ENCODE assay signal across 16 cellular contexts in the genomic region with DNA sequence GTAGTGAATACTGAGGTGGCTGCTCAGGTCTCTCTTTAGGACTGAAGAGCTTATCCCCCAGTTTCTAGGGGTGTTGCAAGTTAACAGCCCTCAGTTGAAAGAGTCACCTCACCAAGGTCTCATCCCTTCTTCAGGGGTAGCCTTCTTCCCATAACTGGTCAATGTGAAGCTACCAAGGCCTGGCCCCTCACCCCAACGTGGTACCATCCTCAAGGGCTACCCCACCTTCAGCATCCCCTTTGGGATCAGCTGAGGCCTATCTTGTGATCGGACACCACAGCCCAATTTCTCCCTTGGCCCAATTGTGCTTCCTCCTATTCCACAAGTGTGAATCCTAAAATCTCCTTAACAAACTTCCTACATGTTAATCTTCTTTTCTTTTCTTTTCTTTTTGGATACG.
DNase-seq lines count a peak whose midpoint lies in the region; ATAC-seq and TF ChIP-seq lines count a peak whose summit lies in the region.
"Had no signal": no experiment of that assay in that cellular context is flagged by ENCODE, and none has a peak within 500 bp of the region (broad histone marks: within the 10 kb centered on the region; RNA-seq: fewer than 3 reads in every experiment).

No MANE protein-coding gene starts in this region.

- H3K4me3 ChIP-seq in heart left ventricle (no peak overlapping the region), Panc1 (ENCODE audit: low read depth in 2 of 2, low read length in 2 of 2) (no peak overlapping the region), gastroesophageal sphincter (no peak overlapping the region), testis (no peak overlapping the region)
- H3K4me3 ChIP-seq: esophagus squamous epithelium had no signal

- H3K27me3 ChIP-seq in heart left ventricle (no peaks in the 10 kb centered on the region), Panc1 (ENCODE audit: control insufficient read depth, insufficient read depth, low read length) (no peaks in the 10 kb centered on the region), gastroesophageal sphincter (no peaks in the 10 kb centered on the region), testis (no peaks in the 10 kb centered on the region)
- H3K27me3 ChIP-seq: esophagus squamous epithelium had no signal

- H3K36me3 ChIP-seq in heart left ventricle (peaks cover 0 to 9% (median 0%) of the 10 kb centered on the region in 9 donors), Panc1 (ENCODE audit: control insufficient read depth, insufficient read depth, low read length) (no peaks in the 10 kb centered on the region), gastroesophageal sphincter (no peaks in the 10 kb centered on the region), testis (ENCODE audit: low read depth, missing control alignments) (no peaks in the 10 kb centered on the region)
- H3K36me3 ChIP-seq: esophagus squamous epithelium had no signal

- H3K27ac ChIP-seq in heart left ventricle (peak overlapping the region in 9 of 12 donors; percentile 2 to 64 (median 35)), Panc1 (ENCODE audit: low read length) (peak overlapping the region; percentile 25; the same call in 1 of the 2 replicates), gastroesophageal sphincter (peak overlapping the region in 2 of 4 donors; percentile 39 to 41), testis (peak overlapping the region; percentile 9 to 15)
- H3K27ac ChIP-seq: esophagus squamous epithelium had no signal

- CTCF ChIA-PET in Panc1 (lab: Charles Lee), result no interaction called here

- intact Hi-C loops in heart left ventricle (cut with DNase I) (loop anchor here in 5 of 10 donors (2.0 to 10.0 kb wide), 4 partner anchors 36 to 141 kb away; no protein-coding TSS in a partner anchor), Right ventricle myocardium superior (cut with DNase I) (loop anchor here (5.0 kb wide), 1 partner anchor 141 kb away; no protein-coding TSS in a partner anchor), Panc1 (cut with micrococcal nuclease; ENCODE audit: unreplicated experiment) (no loop called here), testis (cut with DNase I; ENCODE audit: low total_unique reads) (no loop called here)

- no peak for TF ChIP-seq EP300 in gastroesophageal sphincter (IDR thresholded peaks at IDR 0.05)

- no peak for TF ChIP-seq POLR2A in heart left ventricle (IDR thresholded peaks at IDR 0.05)
- no peak for TF ChIP-seq POLR2A in gastroesophageal sphincter (IDR thresholded peaks at IDR 0.05)
- TF ChIP-seq POLR2A in testis (IDR thresholded peaks at IDR 0.05), result no peak

- DNase-seq in heart left ventricle (no peak), Right ventricle myocardium superior (no peak), Panc1 (ENCODE audit: low read depth, low spot score) (no peak), testis (no peak), G401 (ENCODE audit: low spot score) (no peak)
- DNase-seq: activated CD4-positive, alpha-beta T cell treated with anti-CD3 and anti-CD28 coated beads, Interleukin-2, amount 10 ng/mL, durations not matched to agents 24 days and 14 days; activated effector memory CD4-positive, alpha-beta T cell treated with Interleukin-2 at 50 U/mL for 16 hours; esophagus squamous epithelium; NCI-H1694 treated with DMSO at 0.1 percent for 48 hours; NCI-H446; retina; SIG-M5; T1000 had no signal

- POLR2A ChIA-PET in Panc1 (lab: Charles Lee), result no interaction called here

- BruUV-seq in Panc1 (replicated peaks; lab: Mats Ljungman, UMichigan), result no TSS peak

- ATAC-seq in heart left ventricle (peak in 1 of 4 donors; percentile 34), Right ventricle myocardium superior (ENCODE audit: poor library complexity) (no peak), Panc1 (no peak), gastroesophageal sphincter (peak; percentile 34), GM21360 (IDR thresholded peaks at IDR 0.05; ENCODE audit: unreplicated experiment) (no peak), HG02588 (IDR thresholded peaks at IDR 0.05; ENCODE audit: unreplicated experiment) (no peak)

- H3K4me1 ChIP-seq in heart left ventricle, result peaks cover 8 to 73% (median 53%) of the 10 kb centered on the region in 12 donors
- H3K4me1 ChIP-seq in Panc1 (ENCODE audit: control insufficient read depth, insufficient read depth, low read length), result peaks cover 6% of the 10 kb centered on the region; the same call in 1 of the 2 replicates
- H3K4me1 ChIP-seq in gastroesophageal sphincter, result peaks cover 15 to 86% (median 18%) of the 10 kb centered on the region in 3 donors
- H3K4me1 ChIP-seq in testis, result peaks cover 42% of the 10 kb centered on the region

- in situ Hi-C loops in Panc1 (cut with HindIII; ENCODE audit: low pct_unique_long_range_greater_than_20kb, low sequenced_read_pairs) (no loop called here), G401 (cut with HindIII; ENCODE audit: low sequenced_read_pairs) (no loop called here)

- 75 to 83% (median 81%) methylated on average over 3 of the region's 3 CpGs for WGBS in heart left ventricle, 4 donors
- WGBS in gastroesophageal sphincter (ENCODE audit: low coverage in 1 of 2), 2 donors, result 70 to 86% methylated on average over 2 to 3 of the region's 3 CpGs
- WGBS in testis, 2 donors, result 74 to 86% methylated on average over 3 of the region's 3 CpGs

- no peaks in the 10 kb centered on the region for H3K9me3 ChIP-seq in heart left ventricle
- no peaks in the 10 kb centered on the region for H3K9me3 ChIP-seq in Panc1 (ENCODE audit: control insufficient read depth, insufficient read depth, low read depth, low read length)
- no peaks in the 10 kb centered on the region for H3K9me3 ChIP-seq in gastroesophageal sphincter
- no peaks in the 10 kb centered on the region for H3K9me3 ChIP-seq in testis
- H3K9me3 ChIP-seq: esophagus squamous epithelium had no signal

- TF ChIP-seq CTCF in heart left ventricle (IDR thresholded peaks at IDR 0.05) (no peak), Panc1 (IDR thresholded peaks at IDR 0.05) (no peak), gastroesophageal sphincter (IDR thresholded peaks at IDR 0.05) (no peak), testis (IDR thresholded peaks at IDR 0.05) (no peak)
